Comparison of ENCODE assay signal across 13 cellular contexts in genomic region chr1:22275211-22275610, GRCh38.
A peak's percentile ranks its signal among the peaks of the same experiment; 100 is the strongest.
DNase-seq lines count a peak whose midpoint lies in the region; ATAC-seq and TF ChIP-seq lines count a peak whose summit lies in the region.
"Had no signal": no experiment of that assay in that cellular context is flagged by ENCODE, and none has a peak within 500 bp of the region (broad histone marks: within the 10 kb centered on the region; RNA-seq: fewer than 3 reads in every experiment).

No MANE protein-coding gene starts in this region.

- no peak overlapping the region for H3K4me3 Mint-ChIP-seq in progenitor cell of endocrine pancreas (ENCODE audit: low read depth)
- H3K4me3 Mint-ChIP-seq: CD8-positive, alpha-beta memory T cell; T-cell had no signal

- peak overlapping the region; percentile 82 for H3K27ac Mint-ChIP-seq in progenitor cell of endocrine pancreas
- H3K27ac Mint-ChIP-seq: CD8-positive, alpha-beta memory T cell; T-cell had no signal

- intact Hi-C loops in PC-3 (cut with micrococcal nuclease): loop anchor here (2.0 kb wide), 1 partner anchor 140 kb away; no protein-coding TSS in a partner anchor

- H3K79me2 ChIP-seq in PC-3 (ENCODE audit: low read length): no peaks in the 10 kb centered on the region

- no peak overlapping the region for H3K4me3 ChIP-seq in PC-3 (ENCODE audit: low read length)
- H3K4me3 ChIP-seq: SK-N-MC had no signal

- H3K36me3 Mint-ChIP-seq in progenitor cell of endocrine pancreas (ENCODE audit: insufficient read depth): peaks cover 2% of the 10 kb centered on the region
- H3K36me3 Mint-ChIP-seq: T-cell had no signal

- CTCF ChIA-PET in PC-3 (lab: Charles Lee): interaction anchor here (0.6 kb wide), 2 partner anchors 56 to 139 kb away, joined by 3 read pairs; no protein-coding TSS in a partner anchor

- H3F3A ChIP-seq in PC-3 (ENCODE audit: low read length, unreplicated experiment): no peaks in the 10 kb centered on the region

- no peak overlapping the region; the same call in 1 of the 2 replicates for H2AFZ ChIP-seq in PC-3 (ENCODE audit: low read length)

- DNase-seq in PC-3 (peak; percentile 89), progenitor cell of endocrine pancreas (ENCODE audit: low spot score, unreplicated experiment) (no peak), EL (no peak)
- DNase-seq in stimulated activated naive CD4-positive, alpha-beta T cell treated with Interleukin-2 at 50 U/mL for 16 hours (lab: John Stamatoyannopoulos, UW): no peak
- DNase-seq: CD8-positive, alpha-beta memory T cell; MM.1S; NCI-H187 treated with DMSO at 0.1 percent for 48 hours had no signal

- TF ChIP-seq CTCF in GM12873 (IDR thresholded peaks at IDR 0.05; ENCODE audit: insufficient read depth, low read depth, low read length, missing control alignments) (peak; percentile 8), PC-3 (conservative IDR thresholded peaks at IDR 0.05; ENCODE audit: low read depth, low read length) (no peak), progenitor cell of endocrine pancreas (IDR thresholded peaks at IDR 0.05; ENCODE audit: unreplicated experiment) (no peak)

- H3K9ac ChIP-seq in PC-3 (ENCODE audit: low read length): peak overlapping the region; percentile 53; the same call in 1 of the 2 replicates

- no peaks in the 10 kb centered on the region for H3K9me3 ChIP-seq in PC-3 (ENCODE audit: low read length)
- H3K9me3 ChIP-seq: BE2C had no signal

- no TSS peak for BruUV-seq in PC-3 (replicated peaks; lab: Mats Ljungman, UMichigan)

- H3K27me3 ChIP-seq in PC-3 (ENCODE audit: low read length): no peaks in the 10 kb centered on the region
- H3K27me3 ChIP-seq: BE2C had no signal

- peaks cover 2% of the 10 kb centered on the region for H3K4me1 Mint-ChIP-seq in progenitor cell of endocrine pancreas (ENCODE audit: low read depth)
- H3K4me1 Mint-ChIP-seq: CD8-positive, alpha-beta memory T cell; T-cell had no signal

- ATAC-seq in PC-3: peak; percentile 41
- peak; percentile 10 for ATAC-seq in esophagus mucosa
- no peak for ATAC-seq in HG02759 (IDR thresholded peaks at IDR 0.05; ENCODE audit: unreplicated experiment)

- H3K27ac ChIP-seq in PC-3 (ENCODE audit: low read length): peak overlapping the region; percentile 86
- H3K27ac ChIP-seq: SK-N-MC had no signal

- no peaks in the 10 kb centered on the region for H3K36me3 ChIP-seq in PC-3 (ENCODE audit: low read depth, low read length)
- H3K36me3 ChIP-seq: BE2C had no signal

- peaks cover 62% of the 10 kb centered on the region for H3K27me3 Mint-ChIP-seq in progenitor cell of endocrine pancreas

- POLR2A ChIA-PET in PC-3 (lab: Charles Lee; ENCODE audit: unreplicated experiment): interaction anchor here (0.6 kb wide), 1 partner anchor 45 kb away, joined by 5 read pairs; no protein-coding TSS in a partner anchor

- peak overlapping the region; percentile 64 for H3K4me2 ChIP-seq in PC-3 (ENCODE audit: low read length)

- H4K20me1 ChIP-seq in PC-3 (ENCODE audit: low read length): no peaks in the 10 kb centered on the region

- no peaks in the 10 kb centered on the region for H3K9me2 ChIP-seq in PC-3 (replicated peaks; ENCODE audit: low read length)

- peaks cover 3% of the 10 kb centered on the region for H3K9me3 Mint-ChIP-seq in progenitor cell of endocrine pancreas (ENCODE audit: low read depth)

- peaks cover 34% of the 10 kb centered on the region for H3K4me1 ChIP-seq in PC-3 (ENCODE audit: insufficient read depth, low read length)
- H3K4me1 ChIP-seq: BE2C had no signal
